In genomic region chr9:130837002-130837511, GRCh38 we compare ENCODE assay signal across 1 cellular context.
TF ChIP-seq lines count a peak whose summit lies in the region.

No MANE protein-coding gene starts in this region.

TF ChIP-seq in HepG2, 621 proteins besides CTCF, POLR2A, EP300 and RAD21 (continued from another document):
- TF ChIP-seq KMT2A (CRISPR knock-in tag; IDR thresholded peaks at IDR 0.05) (0 out of 2 replicates have a peak, but pooled peaks have one; percentile 20), ZFX (CRISPR knock-in tag; IDR thresholded peaks at IDR 0.05; ENCODE audit: low read depth) (peak; percentile 32; the same call in 1 of the 2 replicates), ZNF883 (CRISPR knock-in tag; IDR thresholded peaks at IDR 0.05; ENCODE audit: not compliant biosample characterization) (no peak), THAP11 (CRISPR knock-in tag; IDR thresholded peaks at IDR 0.05) (0 out of 2 replicates have a peak, but pooled peaks have one; percentile 29), FOXP4 (CRISPR knock-in tag; IDR thresholded peaks at IDR 0.05) (0 out of 2 replicates have a peak, but pooled peaks have one; percentile 30), ATF2 (CRISPR knock-in tag; IDR thresholded peaks at IDR 0.05) (0 out of 2 replicates have a peak, but pooled peaks have one; percentile 18), SAP130 (CRISPR knock-in tag; IDR thresholded peaks at IDR 0.05; ENCODE audit: low read depth) (peak; percentile 55), SOX5 (CRISPR knock-in tag; IDR thresholded peaks at IDR 0.05; ENCODE audit: borderline replicate concordance) (0 out of 2 replicates have a peak, but pooled peaks have one; percentile 44), HIC2 (CRISPR knock-in tag; IDR thresholded peaks at IDR 0.05; ENCODE audit: low read depth) (no peak), SOX6 (IDR thresholded peaks at IDR 0.05) (no peak), SOX6 (CRISPR knock-in tag; IDR thresholded peaks at IDR 0.05) (peak; percentile 60), SOX13 (IDR thresholded peaks at IDR 0.05) (no peak), SOX13 (CRISPR knock-in tag; conservative IDR thresholded peaks at IDR 0.05 in 1 of 2, IDR thresholded peaks at IDR 0.05 in 1 of 2) (peak in 1 of 2 experiments; percentile 45; a peak in 1 of 4 replicates), PPARG (CRISPR knock-in tag; conservative IDR thresholded peaks at IDR 0.05) (peak; percentile 43; the same call in 1 of the 2 replicates), KDM4B (CRISPR knock-in tag; IDR thresholded peaks at IDR 0.05) (0 out of 2 replicates have a peak, but pooled peaks have one; percentile 49), RXRB (CRISPR knock-in tag; IDR thresholded peaks at IDR 0.05; ENCODE audit: borderline replicate concordance) (peak; percentile 11; the same call in 1 of the 2 replicates), KAT8 (CRISPR knock-in tag; IDR thresholded peaks at IDR 0.05) (0 out of 2 replicates have a peak, but pooled peaks have one; percentile 31), KDM6A (CRISPR knock-in tag; IDR thresholded peaks at IDR 0.05; ENCODE audit: low read depth) (no peak), ZNF232 (CRISPR knock-in tag; IDR thresholded peaks at IDR 0.05; ENCODE audit: borderline replicate concordance) (0 out of 2 replicates have a peak, but pooled peaks have one; percentile 31), YEATS4 (CRISPR knock-in tag; IDR thresholded peaks at IDR 0.05; ENCODE audit: borderline replicate concordance) (0 out of 2 replicates have a peak, but pooled peaks have one; percentile 15), MED13 (CRISPR knock-in tag; IDR thresholded peaks at IDR 0.05) (no peak), ELF1 (CRISPR knock-in tag; IDR thresholded peaks at IDR 0.05) (no peak), EHMT2 (IDR thresholded peaks at IDR 0.05; ENCODE audit: borderline replicate concordance, low read depth, low read length) (no peak), HNF4A (CRISPR knock-in tag; IDR thresholded peaks at IDR 0.05) (peak; percentile 60; the same call in 1 of the 2 replicates), NCOR1 (IDR thresholded peaks at IDR 0.05; ENCODE audit: borderline replicate concordance, low read length) (no peak), ATF4 (CRISPR knock-in tag; IDR thresholded peaks at IDR 0.05) (no peak), DMAP1 (CRISPR knock-in tag; IDR thresholded peaks at IDR 0.05) (peak; percentile 26; the same call in 1 of the 2 replicates), ELK4 (CRISPR knock-in tag; IDR thresholded peaks at IDR 0.05; ENCODE audit: borderline replicate concordance) (no peak), MAFF (IDR thresholded peaks at IDR 0.05; ENCODE audit: low read depth, low read length) (0 out of 2 replicates have a peak, but pooled peaks have one; percentile 29), ZFY (CRISPR knock-in tag; IDR thresholded peaks at IDR 0.05) (peak; percentile 43), MAFK (conservative IDR thresholded peaks at IDR 0.05 in 1 of 2, IDR thresholded peaks at IDR 0.05 in 1 of 2; ENCODE audit: low read length in 2 of 2) (peak in 1 of 2 experiments; percentile 45; a peak in 1 of 4 replicates), RCOR2 (CRISPR knock-in tag; IDR thresholded peaks at IDR 0.05) (0 out of 2 replicates have a peak, but pooled peaks have one; percentile 28), NFE2 (CRISPR knock-in tag; IDR thresholded peaks at IDR 0.05) (peak; percentile 60; the same call in 1 of the 2 replicates), TEAD3 (CRISPR knock-in tag; optimal IDR thresholded peaks at IDR 0.05; ENCODE audit: borderline replicate concordance) (peak; percentile 53), ZNF331 (CRISPR knock-in tag; IDR thresholded peaks at IDR 0.05) (peak; percentile 24; the same call in 1 of the 2 replicates), ZNF614 (CRISPR knock-in tag; IDR thresholded peaks at IDR 0.05; ENCODE audit: borderline replicate concordance) (no peak), PHF21A (CRISPR knock-in tag; IDR thresholded peaks at IDR 0.05) (no peak)
- TF ChIP-seq, protein P1, sequence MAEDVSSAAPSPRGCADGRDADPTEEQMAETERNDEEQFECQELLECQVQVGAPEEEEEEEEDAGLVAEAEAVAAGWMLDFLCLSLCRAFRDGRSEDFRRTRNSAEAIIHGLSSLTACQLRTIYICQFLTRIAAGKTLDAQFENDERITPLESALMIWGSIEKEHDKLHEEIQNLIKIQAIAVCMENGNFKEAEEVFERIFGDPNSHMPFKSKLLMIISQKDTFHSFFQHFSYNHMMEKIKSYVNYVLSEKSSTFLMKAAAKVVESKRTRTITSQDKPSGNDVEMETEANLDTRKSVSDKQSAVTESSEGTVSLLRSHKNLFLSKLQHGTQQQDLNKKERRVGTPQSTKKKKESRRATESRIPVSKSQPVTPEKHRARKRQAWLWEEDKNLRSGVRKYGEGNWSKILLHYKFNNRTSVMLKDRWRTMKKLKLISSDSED (CRISPR knock-in tag; IDR thresholded peaks at IDR 0.05) = no peak
- TF ChIP-seq, protein P2, sequence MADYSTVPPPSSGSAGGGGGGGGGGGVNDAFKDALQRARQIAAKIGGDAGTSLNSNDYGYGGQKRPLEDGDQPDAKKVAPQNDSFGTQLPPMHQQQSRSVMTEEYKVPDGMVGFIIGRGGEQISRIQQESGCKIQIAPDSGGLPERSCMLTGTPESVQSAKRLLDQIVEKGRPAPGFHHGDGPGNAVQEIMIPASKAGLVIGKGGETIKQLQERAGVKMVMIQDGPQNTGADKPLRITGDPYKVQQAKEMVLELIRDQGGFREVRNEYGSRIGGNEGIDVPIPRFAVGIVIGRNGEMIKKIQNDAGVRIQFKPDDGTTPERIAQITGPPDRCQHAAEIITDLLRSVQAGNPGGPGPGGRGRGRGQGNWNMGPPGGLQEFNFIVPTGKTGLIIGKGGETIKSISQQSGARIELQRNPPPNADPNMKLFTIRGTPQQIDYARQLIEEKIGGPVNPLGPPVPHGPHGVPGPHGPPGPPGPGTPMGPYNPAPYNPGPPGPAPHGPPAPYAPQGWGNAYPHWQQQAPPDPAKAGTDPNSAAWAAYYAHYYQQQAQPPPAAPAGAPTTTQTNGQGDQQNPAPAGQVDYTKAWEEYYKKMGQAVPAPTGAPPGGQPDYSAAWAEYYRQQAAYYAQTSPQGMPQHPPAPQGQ (CRISPR knock-in tag; IDR thresholded peaks at IDR 0.05; ENCODE audit: borderline replicate concordance) = no peak
- TF ChIP-seq, protein P3, sequence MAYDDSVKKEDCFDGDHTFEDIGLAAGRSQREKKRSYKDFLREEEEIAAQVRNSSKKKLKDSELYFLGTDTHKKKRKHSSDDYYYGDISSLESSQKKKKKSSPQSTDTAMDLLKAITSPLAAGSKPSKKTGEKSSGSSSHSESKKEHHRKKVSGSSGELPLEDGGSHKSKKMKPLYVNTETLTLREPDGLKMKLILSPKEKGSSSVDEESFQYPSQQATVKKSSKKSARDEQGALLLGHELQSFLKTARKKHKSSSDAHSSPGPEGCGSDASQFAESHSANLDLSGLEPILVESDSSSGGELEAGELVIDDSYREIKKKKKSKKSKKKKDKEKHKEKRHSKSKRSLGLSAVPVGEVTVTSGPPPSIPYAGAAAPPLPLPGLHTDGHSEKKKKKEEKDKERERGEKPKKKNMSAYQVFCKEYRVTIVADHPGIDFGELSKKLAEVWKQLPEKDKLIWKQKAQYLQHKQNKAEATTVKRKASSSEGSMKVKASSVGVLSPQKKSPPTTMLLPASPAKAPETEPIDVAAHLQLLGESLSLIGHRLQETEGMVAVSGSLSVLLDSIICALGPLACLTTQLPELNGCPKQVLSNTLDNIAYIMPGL (CRISPR knock-in tag; IDR thresholded peaks at IDR 0.05; ENCODE audit: borderline replicate concordance in 1 of 2, low read depth in 1 of 2) = 0 out of 4 replicates have a peak, but pooled peaks of 1 of the 2 experiments have one; percentile 31
